Comparison of ENCODE assay signal across 11 cellular contexts in the genomic region with DNA sequence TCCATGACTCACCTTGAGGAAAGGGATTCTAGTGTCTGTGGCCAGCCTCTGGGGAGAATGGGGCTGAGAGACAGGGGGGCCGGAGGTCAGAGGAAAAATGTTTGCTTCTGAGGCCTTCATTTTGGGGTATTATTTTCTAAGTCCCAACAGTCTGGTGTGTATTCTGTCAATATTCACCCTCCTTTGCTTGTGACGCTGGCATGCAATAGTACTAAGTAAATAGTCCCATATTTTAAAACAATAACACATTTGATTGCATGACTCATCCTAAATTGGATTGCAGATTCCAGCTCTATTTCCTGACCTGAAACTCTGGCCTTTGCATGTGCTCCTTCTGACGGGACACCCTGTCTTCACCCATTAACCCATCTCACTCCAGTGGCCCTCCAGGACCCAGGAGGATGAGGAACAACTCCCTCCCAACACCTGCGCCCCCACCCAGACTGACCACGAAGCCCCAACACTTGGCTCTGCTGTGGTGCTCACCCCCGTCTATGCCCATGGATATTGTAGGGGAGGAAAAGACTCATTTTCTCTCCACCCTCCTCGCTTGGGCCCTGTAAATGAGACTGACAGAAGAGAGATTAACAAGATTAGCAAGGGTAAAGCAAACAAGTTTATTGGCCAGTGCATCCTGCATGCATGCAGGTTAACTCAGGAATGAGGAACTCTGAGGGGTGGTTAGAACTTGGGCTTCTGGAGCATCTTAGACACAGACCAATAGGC.
DNase-seq lines count a peak whose midpoint lies in the region; ATAC-seq, FAIRE-seq and TF ChIP-seq lines count a peak whose summit lies in the region.
"Had no signal": no experiment of that assay in that cellular context is flagged by ENCODE, and none has a peak within 500 bp of the region (broad histone marks: within the 10 kb centered on the region; RNA-seq: fewer than 3 reads in every experiment).

No MANE protein-coding gene starts in this region.

- H3K36me3 ChIP-seq in esophagus (ENCODE audit: control insufficient read depth in 2 of 2, insufficient read depth in 2 of 2, low read length in 1 of 2) = no peaks in the 10 kb centered on the region
- no peaks in the 10 kb centered on the region for H3K36me3 ChIP-seq in osteoblast (ENCODE audit: insufficient read depth, low read length)
- H3K36me3 ChIP-seq in HepG2 (replicated peaks in 1 of 2; ENCODE audit: control insufficient read depth in 1 of 2, insufficient read depth in 2 of 2, low read length in 2 of 2) = no peaks in the 10 kb centered on the region

- H3K4me1 ChIP-seq in esophagus (ENCODE audit: control insufficient read depth in 2 of 2, insufficient read depth in 2 of 2, low read length in 1 of 2) (peaks cover 0 to 3% of the 10 kb centered on the region in 2 donors), osteoblast (ENCODE audit: insufficient read depth, low read length) (peaks cover 38% of the 10 kb centered on the region), HepG2 (ENCODE audit: insufficient read depth, low read length) (no peaks in the 10 kb centered on the region)

- H4K20me1 ChIP-seq in osteoblast (ENCODE audit: insufficient read depth, low read length) = no peaks in the 10 kb centered on the region
- no peaks in the 10 kb centered on the region for H4K20me1 ChIP-seq in HepG2 (ENCODE audit: insufficient read depth, low read length)

- intact Hi-C loops in HepG2 (cut with micrococcal nuclease; ENCODE audit: unreplicated experiment) = loop anchor here (5.0 kb wide), 1 partner anchor 1418 kb away; no protein-coding TSS in a partner anchor

- H3K27ac ChIP-seq in esophagus (ENCODE audit: low read depth in 2 of 2, low read length in 1 of 2) (peak overlapping the region; percentile 40 to 78), osteoblast (ENCODE audit: low read depth, low read length) (peak overlapping the region; percentile 47), HepG2 (ENCODE audit: extremely low read length, insufficient read depth, low read length) (no peak overlapping the region)

- CTCF ChIA-PET in HepG2 (lab: Yijun Ruan, JAX; ENCODE audit: low intra/inter-chr PET ratio, low total read pairs) = no interaction called here

- no peak overlapping the region for H3K9ac ChIP-seq in HepG2 (ENCODE audit: insufficient read depth, low read depth, low read length)

- TF ChIP-seq CTCF in osteoblast (IDR thresholded peaks at IDR 0.05; ENCODE audit: extremely low read depth, low read depth, low read length) = no peak
- no peak for TF ChIP-seq CTCF in HepG2 (CRISPR knock-in tag; IDR thresholded peaks at IDR 0.05)

- no peak for FAIRE-seq in HepG2 (lab: Jason Lieb, UNC)

- no peak for TF ChIP-seq POLR2A in HepG2 (IDR thresholded peaks at IDR 0.05; ENCODE audit: insufficient read depth in 1 of 2, low read depth in 2 of 2, low read length in 2 of 2)

- POLR2A ChIA-PET in HepG2 (lab: Yijun Ruan, JAX) = no interaction called here

- no peak for TF ChIP-seq EP300 in HepG2 (IDR thresholded peaks at IDR 0.05; ENCODE audit: low read depth in 2 of 2, low read length in 2 of 2)
- no peak for TF ChIP-seq EP300 in HepG2 (CRISPR knock-in tag; IDR thresholded peaks at IDR 0.05; ENCODE audit: borderline replicate concordance)

- BruUV-seq in HepG2 (replicated peaks; lab: Mats Ljungman, UMichigan) = no TSS peak

- H3K9me3 ChIP-seq in esophagus (ENCODE audit: control insufficient read depth in 2 of 2, insufficient read depth in 1 of 2, low read depth in 1 of 2, low read length in 1 of 2) (no peaks in the 10 kb centered on the region), osteoblast (ENCODE audit: low read depth, low read length) (no peaks in the 10 kb centered on the region), HepG2 (ENCODE audit: low read length) (no peaks in the 10 kb centered on the region)

- in situ Hi-C loops in HepG2 (cut with HindIII; ENCODE audit: extremely low pct_ligation_motif_present, low pct_unique_long_range_greater_than_20kb) = no loop called here

- TF ChIP-seq RAD21 in HepG2 (CRISPR knock-in tag; IDR thresholded peaks at IDR 0.05) = no peak

- H3K4me3 ChIP-seq in esophagus (ENCODE audit: low read depth in 1 of 2, low read length in 2 of 2) = no peak overlapping the region
- H3K4me3 ChIP-seq in osteoblast (ENCODE audit: insufficient read depth, low read length) = no peak overlapping the region
- no peak overlapping the region for H3K4me3 ChIP-seq in HepG2 (replicated peaks in 1 of 3; ENCODE audit: insufficient read depth in 1 of 3, low read depth in 2 of 3, low read length in 3 of 3)

- H3K27me3 ChIP-seq in esophagus (ENCODE audit: control insufficient read depth in 1 of 2, insufficient read depth in 2 of 2, low read length in 2 of 2) (no peaks in the 10 kb centered on the region), osteoblast (ENCODE audit: insufficient read depth, low read length) (no peaks in the 10 kb centered on the region), HepG2 (ENCODE audit: control insufficient read depth in 1 of 2, insufficient read depth in 2 of 2, low read length in 2 of 2) (peaks cover 0 to 11% of the 10 kb centered on the region in 2 experiments; a peak in 1 of 5 replicates)

- peak overlapping the region; percentile 12 for H3K4me2 ChIP-seq in osteoblast (ENCODE audit: insufficient read depth, low read length)
- no peak overlapping the region for H3K4me2 ChIP-seq in HepG2 (ENCODE audit: low read depth, low read length)

- no peak for ATAC-seq in HepG2
- ATAC-seq: natural killer cell had no signal

- 67 to 69% methylated on average over 7 of the region's 7 CpGs for WGBS in esophagus, 2 donors
- WGBS in HepG2 (ENCODE audit: low lambda C conversion rate) = 21% methylated on average over 7 of the region's 7 CpGs

- H3K79me2 ChIP-seq in osteoblast (ENCODE audit: insufficient read depth, low read length) (no peaks in the 10 kb centered on the region), HepG2 (ENCODE audit: insufficient read depth, low read length) (no peaks in the 10 kb centered on the region)

- H2AFZ ChIP-seq in osteoblast (ENCODE audit: low read length) (peak overlapping the region; percentile 11), HepG2 (ENCODE audit: low read length) (no peak overlapping the region)

- DNase-seq in AG08396 (ENCODE audit: low spot score) (peak; percentile 32), RPMI7951 (ENCODE audit: low read depth) (peak; percentile 68), osteoblast (ENCODE audit: insufficient read length, low spot score, missing footprints) (peak; percentile 59), T-helper 9 cell (no peak), HepG2 (ENCODE audit: low spot score) (no peak), retina (no peak)
- DNase-seq in activated CD4-positive, alpha-beta T cell treated with anti-CD3 and anti-CD28 coated beads, Interleukin-2, amount 50 U/mL, for 1 hour = no peak
- DNase-seq: activated CD4-positive, alpha-beta T cell treated with anti-CD3 and anti-CD28 coated beads for 1 hour; activated naive CD4-positive, alpha-beta T cell treated with anti-CD3 and anti-CD28 coated beads for 36 hours; natural killer cell had no signal

TF ChIP-seq in HepG2, 621 proteins besides CTCF, POLR2A, EP300 and RAD21 (continues in another document):
- TF ChIP-seq NFRKB (IDR thresholded peaks at IDR 0.05) (no peak), ZNF589 (CRISPR knock-in tag; conservative IDR thresholded peaks at IDR 0.05) (no peak), ZNF660 (CRISPR knock-in tag; IDR thresholded peaks at IDR 0.05; ENCODE audit: borderline replicate concordance, low read depth) (no peak), ZNF446 (CRISPR knock-in tag; IDR thresholded peaks at IDR 0.05) (no peak), HMG20B (CRISPR knock-in tag; conservative IDR thresholded peaks at IDR 0.05) (no peak)
- TF ChIP-seq, protein P1, sequence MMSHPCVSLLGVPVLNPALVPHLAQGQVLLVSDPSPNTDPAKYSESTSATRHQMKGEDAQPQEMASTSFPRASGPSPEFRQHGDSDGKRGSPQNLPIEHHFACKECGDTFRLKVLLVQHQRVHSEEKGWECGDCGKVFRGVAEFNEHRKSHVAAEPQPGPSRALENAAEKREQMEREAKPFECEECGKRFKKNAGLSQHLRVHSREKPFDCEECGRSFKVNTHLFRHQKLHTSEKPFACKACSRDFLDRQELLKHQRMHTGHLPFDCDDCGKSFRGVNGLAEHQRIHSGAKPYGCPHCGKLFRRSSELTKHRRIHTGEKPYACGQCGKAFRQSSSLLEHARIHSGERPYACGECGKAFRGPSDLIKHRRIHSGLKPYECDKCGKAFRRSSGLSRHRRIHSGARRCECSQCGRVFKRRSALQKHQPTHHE (CRISPR knock-in tag; IDR thresholded peaks at IDR 0.05; ENCODE audit: borderline replicate concordance) = no peak
- TF ChIP-seq, protein P2, sequence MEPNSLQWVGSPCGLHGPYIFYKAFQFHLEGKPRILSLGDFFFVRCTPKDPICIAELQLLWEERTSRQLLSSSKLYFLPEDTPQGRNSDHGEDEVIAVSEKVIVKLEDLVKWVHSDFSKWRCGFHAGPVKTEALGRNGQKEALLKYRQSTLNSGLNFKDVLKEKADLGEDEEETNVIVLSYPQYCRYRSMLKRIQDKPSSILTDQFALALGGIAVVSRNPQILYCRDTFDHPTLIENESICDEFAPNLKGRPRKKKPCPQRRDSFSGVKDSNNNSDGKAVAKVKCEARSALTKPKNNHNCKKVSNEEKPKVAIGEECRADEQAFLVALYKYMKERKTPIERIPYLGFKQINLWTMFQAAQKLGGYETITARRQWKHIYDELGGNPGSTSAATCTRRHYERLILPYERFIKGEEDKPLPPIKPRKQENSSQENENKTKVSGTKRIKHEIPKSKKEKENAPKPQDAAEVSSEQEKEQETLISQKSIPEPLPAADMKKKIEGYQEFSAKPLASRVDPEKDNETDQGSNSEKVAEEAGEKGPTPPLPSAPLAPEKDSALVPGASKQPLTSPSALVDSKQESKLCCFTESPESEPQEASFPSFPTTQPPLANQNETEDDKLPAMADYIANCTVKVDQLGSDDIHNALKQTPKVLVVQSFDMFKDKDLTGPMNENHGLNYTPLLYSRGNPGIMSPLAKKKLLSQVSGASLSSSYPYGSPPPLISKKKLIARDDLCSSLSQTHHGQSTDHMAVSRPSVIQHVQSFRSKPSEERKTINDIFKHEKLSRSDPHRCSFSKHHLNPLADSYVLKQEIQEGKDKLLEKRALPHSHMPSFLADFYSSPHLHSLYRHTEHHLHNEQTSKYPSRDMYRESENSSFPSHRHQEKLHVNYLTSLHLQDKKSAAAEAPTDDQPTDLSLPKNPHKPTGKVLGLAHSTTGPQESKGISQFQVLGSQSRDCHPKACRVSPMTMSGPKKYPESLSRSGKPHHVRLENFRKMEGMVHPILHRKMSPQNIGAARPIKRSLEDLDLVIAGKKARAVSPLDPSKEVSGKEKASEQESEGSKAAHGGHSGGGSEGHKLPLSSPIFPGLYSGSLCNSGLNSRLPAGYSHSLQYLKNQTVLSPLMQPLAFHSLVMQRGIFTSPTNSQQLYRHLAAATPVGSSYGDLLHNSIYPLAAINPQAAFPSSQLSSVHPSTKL (CRISPR knock-in tag; IDR thresholded peaks at IDR 0.05) = no peak

Comparison
In these comparisons a context has a peak if more than half of its experiments do, and no peak if none do; other contexts are left out.
1. DNase-seq: peak in AG08396 (single experiment), RPMI7951 (single experiment) and osteoblast (single experiment); none in T-helper 9 cell (single experiment), HepG2 (single experiment), retina (single experiment) and activated CD4-positive, alpha-beta T cell treated with anti-CD3 and anti-CD28 coated beads, Interleukin-2, amount 50 U/mL, for 1 hour (single experiment).